24 cellular contexts compared by ENCODE assay signal in the genomic region with DNA sequence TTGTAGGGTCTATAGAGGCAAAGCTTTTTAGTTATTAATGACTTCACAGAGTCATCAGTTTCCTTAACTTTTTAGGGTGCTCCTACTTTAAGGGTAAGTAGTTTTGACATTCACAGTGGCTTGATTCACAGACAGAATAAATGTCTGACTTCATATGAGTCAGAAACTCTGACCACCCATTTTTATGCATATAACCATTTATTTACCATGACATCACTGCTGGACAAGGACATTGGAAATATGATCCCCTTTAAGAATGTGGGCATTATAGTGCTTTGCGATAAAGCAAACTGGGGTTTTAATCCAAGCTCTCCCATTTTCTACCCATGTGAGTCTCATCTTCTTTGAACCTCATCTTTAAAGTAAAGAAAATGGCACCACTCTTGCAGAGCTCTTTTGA.
DNase-seq lines count a peak whose midpoint lies in the region; ATAC-seq, FAIRE-seq and TF ChIP-seq lines count a peak whose summit lies in the region.
"Had no signal": no experiment of that assay in that cellular context is flagged by ENCODE, and none has a peak within 500 bp of the region (broad histone marks: within the 10 kb centered on the region; RNA-seq: fewer than 3 reads in every experiment).

No MANE protein-coding gene starts in this region.

- no peak for TF ChIP-seq POLR2A in adrenal gland (IDR thresholded peaks at IDR 0.05)

- H3K27me3 Mint-ChIP-seq in astrocyte (ENCODE audit: low read depth, unreplicated experiment) = no peaks in the 10 kb centered on the region
- H3K27me3 Mint-ChIP-seq: activated naive CD8-positive, alpha-beta T cell treated with anti-CD3 and anti-CD28 coated beads, Interleukin-2, amount 10 ng/mL, durations not matched to agents 7 days and 5 days had no signal

- ATAC-seq in foreskin keratinocyte (peak; percentile 36), GM19463 (IDR thresholded peaks at IDR 0.05; ENCODE audit: unreplicated experiment) (no peak)
- ATAC-seq: Right ventricle myocardium inferior had no signal

- H3K36me3 Mint-ChIP-seq in astrocyte (ENCODE audit: low read depth, unreplicated experiment) = no peaks in the 10 kb centered on the region
- H3K36me3 Mint-ChIP-seq: activated naive CD8-positive, alpha-beta T cell treated with anti-CD3 and anti-CD28 coated beads, Interleukin-2, amount 10 ng/mL, durations not matched to agents 7 days and 5 days had no signal

- no peaks in the 10 kb centered on the region for H3K4me1 Mint-ChIP-seq in astrocyte (ENCODE audit: low read depth, unreplicated experiment)
- H3K4me1 Mint-ChIP-seq: activated naive CD8-positive, alpha-beta T cell treated with anti-CD3 and anti-CD28 coated beads, Interleukin-2, amount 10 ng/mL, durations not matched to agents 7 days and 5 days; endodermal cell had no signal

- no peaks in the 10 kb centered on the region for H4K20me1 ChIP-seq in astrocyte (ENCODE audit: insufficient read depth, low read length)

- no peaks in the 10 kb centered on the region for H3K9me3 Mint-ChIP-seq in astrocyte (ENCODE audit: unreplicated experiment)
- H3K9me3 Mint-ChIP-seq: activated naive CD8-positive, alpha-beta T cell treated with anti-CD3 and anti-CD28 coated beads, Interleukin-2, amount 10 ng/mL, durations not matched to agents 7 days and 5 days; activated T-helper 1 cell treated with anti-CD3 and anti-CD28 coated beads, Interleukin-12 subunit alpha, Interleukin-12 subunit beta, Interleukin-2, Interleukin-4 antibody, amounts not matched to agents 30 ng/mL and 10 ng/mL and 1 ng/mL, durations not matched to agents 14 hours and 24 hours and 36 hours; endodermal cell; T-helper 1 cell treated with Interleukin-12 subunit alpha and Interleukin-12 subunit beta and Interleukin-4 antibody, amounts not matched to agents 30 μg/mL and 1 μg/mL, for 36 hours had no signal

- H3K9ac ChIP-seq in astrocyte (ENCODE audit: low read length) = no peak overlapping the region

- intact Hi-C loops in adrenal gland (cut with DNase I) = no loop called here

- H3K36me3 ChIP-seq in astrocyte (ENCODE audit: insufficient read depth, low read length) = no peaks in the 10 kb centered on the region
- no peaks in the 10 kb centered on the region for H3K36me3 ChIP-seq in adrenal gland (replicated peaks in 1 of 2)
- H3K36me3 ChIP-seq: sigmoid colon, vagina had no signal

- no peak for TF ChIP-seq CTCF in astrocyte (IDR thresholded peaks at IDR 0.05; ENCODE audit: insufficient read depth, low read depth, low read length)
- TF ChIP-seq CTCF in foreskin keratinocyte (conservative IDR thresholded peaks at IDR 0.05) = no peak
- TF ChIP-seq CTCF in adrenal gland (IDR thresholded peaks at IDR 0.05) = no peak

- H3K79me2 ChIP-seq in astrocyte (ENCODE audit: insufficient read depth, low read length) = no peaks in the 10 kb centered on the region

- DNase-seq in DMS53 (lab: John Stamatoyannopoulos, UW) (peak; percentile 86), HS-5 (ENCODE audit: low read depth) (peak; percentile 24), astrocyte (ENCODE audit: low read depth) (peak; percentile 69), foreskin keratinocyte (peak in 1 of 2 donors; percentile 21), NCI-H510A (lab: John Stamatoyannopoulos, UW) (no peak), adrenal gland (no peak)
- no peak for DNase-seq in activated CD4-positive, alpha-beta T cell treated with anti-CD3 and anti-CD28 coated beads, Interleukin-2, amount 50 U/mL, for 1 hour
- DNase-seq: activated CD4-positive, CD25-positive, alpha-beta regulatory T cell; activated CD8-positive, alpha-beta memory T cell treated with anti-CD3 and anti-CD28 coated beads for 24 hours; activated naive CD8-positive, alpha-beta T cell treated with anti-CD3 and anti-CD28 coated beads, Interleukin-2, amount 10 ng/mL, durations not matched to agents 7 days and 5 days; cerebellar nuclear complex; endodermal cell; NCI-H2171; NK-92 treated with Interleukin-12 subunit alpha and Interleukin-12 subunit beta, amount 100 ng/mL, for 24 hours; sigmoid colon; stimulated activated CD4-positive, alpha-beta T cell treated with anti-CD3 and anti-CD28 coated beads, Interleukin-2, amount 100 ng/mL, for 48 hours had no signal

- H3K27ac Mint-ChIP-seq in astrocyte (ENCODE audit: unreplicated experiment) = no peak overlapping the region
- H3K27ac Mint-ChIP-seq: activated naive CD8-positive, alpha-beta T cell treated with anti-CD3 and anti-CD28 coated beads, Interleukin-2, amount 10 ng/mL, durations not matched to agents 7 days and 5 days; activated T-helper 1 cell treated with anti-CD3 and anti-CD28 coated beads, Interleukin-12 subunit alpha, Interleukin-12 subunit beta, Interleukin-2, Interleukin-4 antibody, amounts not matched to agents 30 ng/mL and 10 ng/mL and 1 ng/mL, durations not matched to agents 14 hours and 24 hours and 36 hours; endodermal cell; T-helper 1 cell treated with Interleukin-12 subunit alpha and Interleukin-12 subunit beta and Interleukin-4 antibody, amounts not matched to agents 30 μg/mL and 1 μg/mL, for 36 hours had no signal

- H2AFZ ChIP-seq in astrocyte (ENCODE audit: low read depth, low read length) = no peak overlapping the region

- no peak for FAIRE-seq in astrocyte (lab: Jason Lieb, UNC)
- FAIRE-seq: G401.6, GM12891 had no signal

- peak overlapping the region; percentile 35 for H3K4me2 ChIP-seq in astrocyte (ENCODE audit: low read length)

- H3K9me3 ChIP-seq in astrocyte (ENCODE audit: insufficient read depth, low read depth, low read length) (no peaks in the 10 kb centered on the region), adrenal gland (replicated peaks in 1 of 3) (no peaks in the 10 kb centered on the region)
- H3K9me3 ChIP-seq: sigmoid colon, vagina had no signal

- no peak overlapping the region for H3K27ac ChIP-seq in astrocyte (ENCODE audit: low read depth, low read length)
- H3K27ac ChIP-seq in foreskin keratinocyte = no peak overlapping the region
- H3K27ac ChIP-seq in adrenal gland = no peak overlapping the region
- H3K27ac ChIP-seq: sigmoid colon, vagina had no signal

- 72 to 89% (median 79%) methylated on average over 1 of the region's 1 CpG for WGBS in adrenal gland, 4 donors

- H3K27me3 ChIP-seq in astrocyte (ENCODE audit: insufficient read depth, low read length) (no peaks in the 10 kb centered on the region), foreskin keratinocyte (no peaks in the 10 kb centered on the region), adrenal gland (peaks cover 8% of the 10 kb centered on the region)
- H3K27me3 ChIP-seq: sigmoid colon, vagina had no signal

- peaks cover 11% of the 10 kb centered on the region for H3K4me1 ChIP-seq in astrocyte (ENCODE audit: insufficient read depth, low read length)
- H3K4me1 ChIP-seq in foreskin keratinocyte = no peaks in the 10 kb centered on the region
- no peaks in the 10 kb centered on the region for H3K4me1 ChIP-seq in adrenal gland (replicated peaks in 1 of 2)
- H3K4me1 ChIP-seq: sigmoid colon, vagina had no signal

- H3K4me3 ChIP-seq in astrocyte (ENCODE audit: insufficient read depth, low read depth, low read length) (no peak overlapping the region), adrenal gland (no peak overlapping the region)
- H3K4me3 ChIP-seq: lung, sigmoid colon, vagina had no signal

- no peak overlapping the region for H3K4me3 Mint-ChIP-seq in astrocyte (ENCODE audit: unreplicated experiment)
- H3K4me3 Mint-ChIP-seq: activated naive CD8-positive, alpha-beta T cell treated with anti-CD3 and anti-CD28 coated beads, Interleukin-2, amount 10 ng/mL, durations not matched to agents 7 days and 5 days; activated T-helper 1 cell treated with anti-CD3 and anti-CD28 coated beads, Interleukin-12 subunit alpha, Interleukin-12 subunit beta, Interleukin-2, Interleukin-4 antibody, amounts not matched to agents 30 ng/mL and 10 ng/mL and 1 ng/mL, durations not matched to agents 14 hours and 24 hours and 36 hours; endodermal cell; T-helper 1 cell treated with Interleukin-12 subunit alpha and Interleukin-12 subunit beta and Interleukin-4 antibody, amounts not matched to agents 30 μg/mL and 1 μg/mL, for 36 hours had no signal

Comparison
In these comparisons a context has a peak if more than half of its experiments do, and no peak if none do; other contexts are left out.
1. DNase-seq: peak in DMS53 (single experiment), HS-5 (single experiment) and astrocyte (single experiment); none in NCI-H510A (single experiment), adrenal gland (0 of 7) and activated CD4-positive, alpha-beta T cell treated with anti-CD3 and anti-CD28 coated beads, Interleukin-2, amount 50 U/mL, for 1 hour (single experiment).